Comparison of ENCODE assay signal across 16 cellular contexts in genomic region chr17:4504188-4504587, GRCh38. TPM values are rescaled to one million over a fixed set of nuclear protein-coding genes. Genes with fewer than 3 reads are reported as not detected.
A peak's percentile ranks its signal among the peaks of the same experiment; 100 is the strongest.
DNase-seq lines count a peak whose midpoint lies in the region; FAIRE-seq and TF ChIP-seq lines count a peak whose summit lies in the region.
"Had no signal": no experiment of that assay in that cellular context is flagged by ENCODE, and none has a peak within 500 bp of the region (broad histone marks: within the 10 kb centered on the region; RNA-seq: fewer than 3 reads in every experiment).

No MANE protein-coding gene starts in this region.

- H3K36me3 Mint-ChIP-seq in nephron progenitor cell (ENCODE audit: low read depth): no peaks in the 10 kb centered on the region
- H3K36me3 Mint-ChIP-seq: activated naive CD8-positive, alpha-beta T cell; stimulated activated memory B cell treated with anti-CD40 and anti-IgM and Interleukin-4, amounts not matched to agents 10 μg/mL and 1 μg/mL and 100 μg/mL, for 72 hours had no signal

- H3K27me3 ChIP-seq in bronchial epithelial cell (ENCODE audit: control insufficient read depth, insufficient read depth, low read length) (peaks cover 21% of the 10 kb centered on the region), H7 (ENCODE audit: control insufficient read depth, insufficient read depth, low read length) (peaks cover 24% of the 10 kb centered on the region), brain microvascular endothelial cell (replicated peaks) (peaks cover 22% of the 10 kb centered on the region)

- peak; percentile 4 to 24 for DNase-seq in NOMO-1 (lab: John Stamatoyannopoulos, UW; ENCODE audit: unreplicated experiment in 2 of 2)
- no peak for DNase-seq in NOMO-1 treated with dmso at 0.1 percent for 144 hours (lab: John Stamatoyannopoulos, UW; ENCODE audit: unreplicated experiment)
- DNase-seq in DMS53 (lab: John Stamatoyannopoulos, UW): peak; percentile 69
- DNase-seq in bronchial epithelial cell (ENCODE audit: low read depth): peak; percentile 26
- no peak for DNase-seq in nephron progenitor cell
- DNase-seq in T-helper 2 cell: no peak
- DNase-seq in H7: no peak
- no peak for DNase-seq in brain microvascular endothelial cell
- DNase-seq: activated CD4-positive, CD25-positive, alpha-beta regulatory T cell; KG1 had no signal

- H3K27me3 Mint-ChIP-seq in nephron progenitor cell (ENCODE audit: low read depth, poor library complexity): peaks cover 69% of the 10 kb centered on the region

- TF ChIP-seq CTCF in bronchial epithelial cell (IDR thresholded peaks at IDR 0.05; ENCODE audit: insufficient read depth, low read length, severe bottlenecking) (no peak), nephron progenitor cell (IDR thresholded peaks at IDR 0.05) (no peak), brain microvascular endothelial cell (IDR thresholded peaks at IDR 0.05; ENCODE audit: low read depth, low read length, missing control alignments) (no peak)

- H3K36me3 ChIP-seq in bronchial epithelial cell (ENCODE audit: control insufficient read depth, insufficient read depth, low read length) (no peaks in the 10 kb centered on the region), H7 (replicated peaks; ENCODE audit: control insufficient read depth, insufficient read depth, low read length) (no peaks in the 10 kb centered on the region), brain microvascular endothelial cell (replicated peaks) (no peaks in the 10 kb centered on the region)

- H3K27ac Mint-ChIP-seq in nephron progenitor cell: peak overlapping the region; percentile 29
- H3K27ac Mint-ChIP-seq: activated naive CD8-positive, alpha-beta T cell; stimulated activated memory B cell treated with anti-CD40 and anti-IgM and Interleukin-4, amounts not matched to agents 10 μg/mL and 1 μg/mL and 100 μg/mL, for 72 hours had no signal

- H3K27ac ChIP-seq in brain microvascular endothelial cell: no peak overlapping the region
- H3K27ac ChIP-seq: HL-60 had no signal

- H3K4me1 Mint-ChIP-seq in nephron progenitor cell: peaks cover 24% of the 10 kb centered on the region

- H3K4me3 ChIP-seq in bronchial epithelial cell (ENCODE audit: low read depth, low read length) (no peak overlapping the region), H7 (ENCODE audit: insufficient read depth, low read depth, low read length) (no peak overlapping the region), brain microvascular endothelial cell (ENCODE audit: low read depth, low read length) (no peak overlapping the region)

- H3K9me3 Mint-ChIP-seq in nephron progenitor cell: no peaks in the 10 kb centered on the region
- H3K9me3 Mint-ChIP-seq: stimulated activated memory B cell treated with anti-CD40 and anti-IgM and Interleukin-4, amounts not matched to agents 10 μg/mL and 1 μg/mL and 100 μg/mL, for 72 hours had no signal

- in situ Hi-C loops in brain microvascular endothelial cell (cut with HindIII; ENCODE audit: low pct_ligation_motif_present, low sequenced_read_pairs): no loop called here

- FAIRE-seq in bronchial epithelial cell (lab: Jason Lieb, UNC): no peak
- FAIRE-seq: urothelium cell line had no signal

- no peak overlapping the region for H3K4me3 Mint-ChIP-seq in nephron progenitor cell
- H3K4me3 Mint-ChIP-seq: activated naive CD8-positive, alpha-beta T cell; stimulated activated memory B cell treated with anti-CD40 and anti-IgM and Interleukin-4, amounts not matched to agents 10 μg/mL and 1 μg/mL and 100 μg/mL, for 72 hours had no signal

RNA-seq across cellular contexts. Expression of gene SPNS2, which starts 5.5 kb away (rescaled TPM):
- total RNA-seq in bronchial epithelial cell: 3.9 and 22.8 TPM in 2 replicates
- total RNA-seq in H7 (2014; rRNA removed; shearing (Covaris generic)): 1.8 and 2.1 TPM in 2 replicates

RNA-seq across cellular contexts. Expression of gene MYBBP1A, which starts 51.0 kb away (rescaled TPM):
- 45.1 and 60.6 TPM in 2 replicates for total RNA-seq in bronchial epithelial cell
- 140 and 149 TPM in 2 replicates for total RNA-seq in H7 (2014; rRNA removed; shearing (Covaris generic))

RNA-seq across cellular contexts. Expression of gene GGT6, which starts 56.2 kb away (rescaled TPM):
- total RNA-seq in bronchial epithelial cell: 6.6 and 24.1 TPM in 2 replicates
- total RNA-seq in H7 (2014; rRNA removed; shearing (Covaris generic)): not detected in 2 replicates
- total RNA-seq: A172; T-helper 2 cell treated with Interferon-gamma antibody and Interleukin-4, amounts not matched to agents 100 ng/mL and 5 ng/mL, for 36 hours had no signal

Comparison
In these comparisons a context has a peak if more than half of its experiments do, and no peak if none do; other contexts are left out.
1. DNase-seq: peak in NOMO-1 (2 of 2), DMS53 (single experiment) and bronchial epithelial cell (single experiment); none in NOMO-1 treated with dmso at 0.1 percent for 144 hours (single experiment), nephron progenitor cell (single experiment), T-helper 2 cell (0 of 5), H7 (single experiment) and brain microvascular endothelial cell (single experiment).